ENCODE assay signal across 20 cellular contexts in the genomic region with DNA sequence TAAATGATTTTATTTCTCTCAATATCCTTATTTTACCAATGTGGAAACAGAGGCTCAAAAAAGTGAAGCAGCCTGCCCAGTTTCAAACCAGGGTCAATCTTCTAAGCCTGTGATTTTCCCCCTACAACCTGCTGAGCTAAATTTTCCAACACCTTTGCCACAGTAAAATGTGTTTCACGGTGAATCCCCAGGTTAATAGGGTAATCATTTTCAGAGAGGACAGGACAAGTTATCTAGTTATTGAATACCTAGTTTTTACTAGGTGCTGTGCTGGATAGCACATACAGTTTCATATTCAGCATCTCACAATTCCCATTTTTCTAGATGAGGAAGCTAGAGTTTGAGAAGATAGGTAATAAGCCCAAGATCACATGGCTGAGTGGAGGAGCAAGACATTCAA.
"Had no signal": no experiment of that assay in that cellular context is flagged by ENCODE, and none has a peak within 500 bp of the region (broad histone marks: within the 10 kb centered on the region; RNA-seq: fewer than 3 reads in every experiment).

No MANE protein-coding gene starts in this region.

- H3K27me3 ChIP-seq: body of pancreas, esophagus muscularis mucosa, hepatocyte, tibial artery, uterus had no signal

- H3K4me3 ChIP-seq: body of pancreas, esophagus muscularis mucosa, hepatocyte, left ventricle myocardium inferior, skin epidermis, tibial artery, uterus had no signal

- ATAC-seq: body of pancreas; natural killer cell; right cardiac atrium; stimulated activated naive B cell treated with anti-CD40 and anti-IgM and Interleukin-4, amounts not matched to agents 10 μg/mL and 1 μg/mL and 100 μg/mL, for 72 hours had no signal

- H3K27ac ChIP-seq: body of pancreas, esophagus muscularis mucosa, hepatocyte, left ventricle myocardium inferior, skin epidermis, tibial artery, uterus had no signal

- DNase-seq: activated CD4-positive, alpha-beta T cell treated with anti-CD3 and anti-CD28 coated beads, Interleukin-2, amount 50 U/mL, for 1 hour; activated naive CD8-positive, alpha-beta T cell treated with anti-CD3 and anti-CD28 coated beads for 36 hours; amygdala; body of pancreas; caudate nucleus; islet precursor cell; left ventricle myocardium inferior; mesendoderm; natural killer cell; right cardiac atrium; stimulated activated CD4-positive, alpha-beta T cell treated with anti-CD3 and anti-CD28 coated beads, Interleukin-15, amount 100 ng/mL, for 24 hours; stimulated activated CD4-positive, alpha-beta T cell treated with anti-CD3 and anti-CD28 coated beads, Interleukin-4, amount 100 ng/mL, for 1 hour; stimulated activated naive B cell treated with anti-CD40 and anti-IgM and Interleukin-4, amounts not matched to agents 10 μg/mL and 1 μg/mL and 100 μg/mL, for 72 hours; tibial artery; uterus had no signal

- H3K4me1 ChIP-seq: esophagus muscularis mucosa, left ventricle myocardium inferior, tibial artery, uterus had no signal

- H3K9me3 ChIP-seq: body of pancreas, esophagus muscularis mucosa, left ventricle myocardium inferior, tibial artery, uterus had no signal

- FAIRE-seq: colon, endometrium had no signal

- H3K36me3 ChIP-seq: esophagus muscularis mucosa, left ventricle myocardium inferior, tibial artery, uterus had no signal
